In genomic region chr1:12001249-12001917, GRCh38 we compare ENCODE assay signal across 8 cellular contexts. TPM values are rescaled to one million over a fixed set of nuclear protein-coding genes. Genes with fewer than 3 reads are reported as not detected.
DNase-seq lines count a peak whose midpoint lies in the region; ATAC-seq, FAIRE-seq and TF ChIP-seq lines count a peak whose summit lies in the region.

No MANE protein-coding gene starts in this region.

- DNase-seq in activated gamma-delta T cell treated with anti-CD3 and anti-CD28 coated beads, Interleukin-2, amount 50 U/mL, for 16 hours (ENCODE audit: low read depth), result peak; percentile 16
- DNase-seq in activated gamma-delta T cell (lab: John Stamatoyannopoulos, UW) (no peak), Panc1 (ENCODE audit: low read depth, low spot score) (no peak), amniotic epithelial cell (ENCODE audit: low read depth) (peak; percentile 54), HepG2 (ENCODE audit: low spot score) (peak; percentile 27), type B pancreatic cell (ENCODE audit: extremely low spot score, unreplicated experiment) (no peak), H54 (ENCODE audit: insufficient read length, low spot score) (no peak)

- no peak; the same call in 1 of the 2 replicates for TF ChIP-seq CTCF in Panc1 (IDR thresholded peaks at IDR 0.05)
- TF ChIP-seq CTCF in HepG2 (CRISPR knock-in tag; IDR thresholded peaks at IDR 0.05), result peak; percentile 56
- peak; percentile 74 for TF ChIP-seq CTCF in type B pancreatic cell (conservative IDR thresholded peaks at IDR 0.05)

- BruUV-seq in Panc1 (replicated peaks; lab: Mats Ljungman, UMichigan) (no TSS peak), HepG2 (replicated peaks; lab: Mats Ljungman, UMichigan) (no TSS peak)

- TF ChIP-seq RAD21 in HepG2 (CRISPR knock-in tag; IDR thresholded peaks at IDR 0.05), result 0 out of 2 replicates have a peak, but pooled peaks have one; percentile 9

- in situ Hi-C loops in Panc1 (cut with HindIII; ENCODE audit: low pct_unique_long_range_greater_than_20kb, low sequenced_read_pairs) (no loop called here), HepG2 (cut with HindIII; ENCODE audit: extremely low pct_ligation_motif_present, low pct_unique_long_range_greater_than_20kb) (no loop called here)

- H3K4me2 ChIP-seq in HepG2 (ENCODE audit: low read depth, low read length), result no peak overlapping the region

- no peak for FAIRE-seq in HepG2 (lab: Jason Lieb, UNC)
- FAIRE-seq in H54 (lab: Jason Lieb, UNC), result no peak

- intact Hi-C loops in Panc1 (cut with micrococcal nuclease; ENCODE audit: unreplicated experiment), result no loop called here
- intact Hi-C loops in HepG2 (cut with micrococcal nuclease; ENCODE audit: unreplicated experiment), result no loop called here

- no peak overlapping the region for H3K4me3 Mint-ChIP-seq in type B pancreatic cell

- H3K9me3 ChIP-seq in Panc1 (ENCODE audit: control insufficient read depth, insufficient read depth, low read depth, low read length), result no peaks in the 10 kb centered on the region
- no peaks in the 10 kb centered on the region for H3K9me3 ChIP-seq in HepG2 (ENCODE audit: low read length)

- no peaks in the 10 kb centered on the region for H3K27me3 ChIP-seq in Panc1 (ENCODE audit: control insufficient read depth, insufficient read depth, low read length)
- H3K27me3 ChIP-seq in HepG2 (ENCODE audit: control insufficient read depth in 1 of 2, insufficient read depth in 2 of 2, low read length in 2 of 2), result no peaks in the 10 kb centered on the region

- no peak overlapping the region for H3K27ac Mint-ChIP-seq in type B pancreatic cell

- H3K27me3 Mint-ChIP-seq in type B pancreatic cell, result no peaks in the 10 kb centered on the region

- H3K4me3 ChIP-seq in Panc1 (ENCODE audit: low read depth in 2 of 2, low read length in 2 of 2) (no peak overlapping the region), HepG2 (replicated peaks in 1 of 3; ENCODE audit: insufficient read depth in 1 of 3, low read depth in 2 of 3, low read length in 3 of 3) (no peak overlapping the region)

- H3K36me3 ChIP-seq in Panc1 (ENCODE audit: control insufficient read depth, insufficient read depth, low read length), result peaks cover 23% of the 10 kb centered on the region
- peaks cover 45 to 77% of the 10 kb centered on the region in 2 experiments for H3K36me3 ChIP-seq in HepG2 (replicated peaks in 1 of 2; ENCODE audit: control insufficient read depth in 1 of 2, insufficient read depth in 2 of 2, low read length in 2 of 2)

- peak; percentile 10; the same call in 1 of the 2 replicates for ATAC-seq in Panc1
- ATAC-seq in HepG2, result peak; percentile 52; the same call in 2 of the 3 replicates
- ATAC-seq in HG02973 (IDR thresholded peaks at IDR 0.05; ENCODE audit: unreplicated experiment), result no peak

- CTCF ChIA-PET in Panc1 (lab: Charles Lee), result interaction anchor here (0.5 kb wide), 1 partner anchor 170 kb away, joined by 5 read pairs; no protein-coding TSS in a partner anchor
- CTCF ChIA-PET in HepG2 (lab: Yijun Ruan, JAX; ENCODE audit: low intra/inter-chr PET ratio, low total read pairs), result no interaction called here

- H3K27ac ChIP-seq in Panc1 (ENCODE audit: low read length), result peak overlapping the region; percentile 55; the same call in 1 of the 2 replicates
- no peak overlapping the region for H3K27ac ChIP-seq in HepG2 (ENCODE audit: extremely low read length, insufficient read depth, low read length)

- TF ChIP-seq POLR2A in HepG2 (IDR thresholded peaks at IDR 0.05; ENCODE audit: insufficient read depth in 1 of 2, low read depth in 2 of 2, low read length in 2 of 2) (no peak), H54 (IDR thresholded peaks at IDR 0.05; ENCODE audit: low read depth, low read length) (no peak)

- H4K20me1 ChIP-seq in HepG2 (ENCODE audit: insufficient read depth, low read length), result no peaks in the 10 kb centered on the region

- 0 out of 2 replicates have a peak, but pooled peaks cover 3% of the 10 kb centered on the region for H3K4me1 ChIP-seq in Panc1 (ENCODE audit: control insufficient read depth, insufficient read depth, low read length)
- H3K4me1 ChIP-seq in HepG2 (ENCODE audit: insufficient read depth, low read length), result no peaks in the 10 kb centered on the region

- H3K4me1 Mint-ChIP-seq in type B pancreatic cell (ENCODE audit: unreplicated experiment), result no peaks in the 10 kb centered on the region

- H3K9ac ChIP-seq in HepG2 (ENCODE audit: insufficient read depth, low read depth, low read length), result no peak overlapping the region

- no peaks in the 10 kb centered on the region for H3K79me2 ChIP-seq in HepG2 (ENCODE audit: insufficient read depth, low read length)

- H2AFZ ChIP-seq in HepG2 (ENCODE audit: low read length), result no peak overlapping the region

- no peaks in the 10 kb centered on the region for H3K9me3 Mint-ChIP-seq in type B pancreatic cell

- no peak for TF ChIP-seq EP300 in HepG2 (IDR thresholded peaks at IDR 0.05; ENCODE audit: low read depth in 2 of 2, low read length in 2 of 2)
- TF ChIP-seq EP300 in HepG2 (CRISPR knock-in tag; IDR thresholded peaks at IDR 0.05; ENCODE audit: borderline replicate concordance), result no peak

- POLR2A ChIA-PET in Panc1 (lab: Charles Lee), result interaction anchor here (0.6 kb wide), 1 partner anchor 42 kb away, joined by 6 read pairs; no protein-coding TSS in a partner anchor
- POLR2A ChIA-PET in HepG2 (lab: Yijun Ruan, JAX), result interaction anchor here (1.7 kb wide), 1 partner anchor 18 kb away, joined by 4 read pairs; the partner anchor contains the start of gene MIIP

- 74% methylated on average over 14 of the region's 14 CpGs for WGBS in HepG2 (ENCODE audit: low lambda C conversion rate)

- peaks cover 28% of the 10 kb centered on the region for H3K36me3 Mint-ChIP-seq in type B pancreatic cell

TF ChIP-seq in HepG2, 621 proteins besides CTCF, POLR2A, EP300 and RAD21 (continues in another document):
- no peak for TF ChIP-seq ATAD3A (CRISPR knock-in tag; IDR thresholded peaks at IDR 0.05)

RNA-seq across cellular contexts. Expression of gene MIIP, which starts 17.9 kb away (rescaled TPM):
- total RNA-seq in Panc1 (2021; ENCODE audit: unreplicated experiment), result 56.3 TPM
- polyA plus RNA-seq in Panc1 (2012; ENCODE audit: insufficient read length), result 65.4 TPM
- 23.6 and 35.2 TPM in 2 replicates for total RNA-seq in HepG2 (2016; rRNA removed; fragmentation: Illumina TruSeq; extraction: Trizol)
- 52.3 and 57.6 TPM in 2 replicates for total RNA-seq in HepG2 (2016; cell fraction: cytosol; rRNA removed; fragmentation: Illumina TruSeq; extraction: Trizol; ENCODE audit: low read depth)
- total RNA-seq in HepG2 (2016; cell fraction: insoluble cytoplasmic fraction; rRNA removed; fragmentation: Illumina TruSeq; extraction: Trizol), result 21.8 and 38.2 TPM in 2 replicates
- total RNA-seq in HepG2 (2016; cell fraction: membrane; rRNA removed; fragmentation: Illumina TruSeq; extraction: Trizol), result 42.3 and 49.9 TPM in 2 replicates
- total RNA-seq in HepG2 (2016; cell fraction: nucleus; rRNA removed; fragmentation: Illumina TruSeq; extraction: Trizol), result 27.2 and 31.9 TPM in 2 replicates
- 23.0 and 31.1 TPM in 2 replicates for polyA plus RNA-seq in HepG2 (2011; rRNA removed)
- 11.2 and 20.9 TPM in 2 replicates for polyA plus RNA-seq in HepG2 (2011; cell fraction: cytosol; rRNA removed)
- polyA plus RNA-seq in HepG2 (2011; cell fraction: nucleus; rRNA removed), result 166 and 217 TPM in 2 replicates
- polyA plus RNA-seq in HepG2 (2012), result 9.1 and 20.3 TPM in 2 replicates
- polyA plus RNA-seq in HepG2 (2016; cell fraction: cytosol; fragmentation: Illumina TruSeq; extraction: Trizol; ENCODE audit: low read depth), result 34.0 and 38.2 TPM in 2 replicates
- polyA plus RNA-seq in HepG2 (2016; cell fraction: insoluble cytoplasmic fraction; fragmentation: Illumina TruSeq; extraction: Trizol; ENCODE audit: low read depth), result 17.3 and 17.8 TPM in 2 replicates
- polyA plus RNA-seq in HepG2 (2016; cell fraction: membrane; fragmentation: Illumina TruSeq; extraction: Trizol; ENCODE audit: low read depth), result 27.7 and 34.3 TPM in 2 replicates
- polyA plus RNA-seq in HepG2 (2016; cell fraction: nucleus; fragmentation: Illumina TruSeq; extraction: Trizol; ENCODE audit: insufficient read depth, low read depth), result 63.8 and 70.7 TPM in 2 replicates
- 17.1 and 28.4 TPM in 2 replicates for polyA minus RNA-seq in HepG2 (2011; rRNA and poly(A)+ RNA removed; ENCODE audit: low replicate concordance)
- polyA minus RNA-seq in HepG2 (2011; cell fraction: cytosol; rRNA and poly(A)+ RNA removed), result 6.1 and 8.6 TPM in 2 replicates
- polyA minus RNA-seq in HepG2 (2011; cell fraction: nucleus; rRNA and poly(A)+ RNA removed), result 11.1 and 14.7 TPM in 2 replicates
- total RNA-seq in type B pancreatic cell (ENCODE audit: low replicate concordance), result 24.0 and 37.6 TPM in 2 replicates

RNA-seq across cellular contexts. Expression of gene MFN2, which starts 21.1 kb away (rescaled TPM):
- total RNA-seq in Panc1 (2021; ENCODE audit: unreplicated experiment) (104 TPM), HepG2 (2016; rRNA removed; fragmentation: Illumina TruSeq; extraction: Trizol) (60.9 and 76.3 TPM in 2 replicates), type B pancreatic cell (ENCODE audit: low replicate concordance) (71.4 and 72.3 TPM in 2 replicates)
- polyA plus RNA-seq in Panc1 (2012; ENCODE audit: insufficient read length), result 74.4 TPM
- 7.7 and 8.0 TPM in 2 replicates for total RNA-seq in HepG2 (2016; cell fraction: cytosol; rRNA removed; fragmentation: Illumina TruSeq; extraction: Trizol; ENCODE audit: low read depth)
- 61.5 and 70.2 TPM in 2 replicates for total RNA-seq in HepG2 (2016; cell fraction: insoluble cytoplasmic fraction; rRNA removed; fragmentation: Illumina TruSeq; extraction: Trizol)
- total RNA-seq in HepG2 (2016; cell fraction: membrane; rRNA removed; fragmentation: Illumina TruSeq; extraction: Trizol), result 31.8 and 32.8 TPM in 2 replicates
- 38.7 and 39.7 TPM in 2 replicates for total RNA-seq in HepG2 (2016; cell fraction: nucleus; rRNA removed; fragmentation: Illumina TruSeq; extraction: Trizol)
- polyA plus RNA-seq in HepG2 (2011; rRNA removed), result 38.7 and 41.0 TPM in 2 replicates
- polyA plus RNA-seq in HepG2 (2011; cell fraction: cytosol; rRNA removed), result 31.7 and 32.9 TPM in 2 replicates
- polyA plus RNA-seq in HepG2 (2011; cell fraction: nucleus; rRNA removed), result 49.1 and 52.9 TPM in 2 replicates
- 42.4 and 55.4 TPM in 2 replicates for polyA plus RNA-seq in HepG2 (2012)
- 4.0 and 4.2 TPM in 2 replicates for polyA plus RNA-seq in HepG2 (2016; cell fraction: cytosol; fragmentation: Illumina TruSeq; extraction: Trizol; ENCODE audit: low read depth)
- polyA plus RNA-seq in HepG2 (2016; cell fraction: insoluble cytoplasmic fraction; fragmentation: Illumina TruSeq; extraction: Trizol; ENCODE audit: low read depth), result 52.2 and 60.5 TPM in 2 replicates
- 14.0 and 14.3 TPM in 2 replicates for polyA plus RNA-seq in HepG2 (2016; cell fraction: membrane; fragmentation: Illumina TruSeq; extraction: Trizol; ENCODE audit: low read depth)
- polyA plus RNA-seq in HepG2 (2016; cell fraction: nucleus; fragmentation: Illumina TruSeq; extraction: Trizol; ENCODE audit: insufficient read depth, low read depth), result 45.1 and 48.2 TPM in 2 replicates
- 83.9 and 88.4 TPM in 2 replicates for polyA minus RNA-seq in HepG2 (2011; rRNA and poly(A)+ RNA removed; ENCODE audit: low replicate concordance)
- polyA minus RNA-seq in HepG2 (2011; cell fraction: cytosol; rRNA and poly(A)+ RNA removed), result 26.6 and 33.4 TPM in 2 replicates
- 22.5 and 40.8 TPM in 2 replicates for polyA minus RNA-seq in HepG2 (2011; cell fraction: nucleus; rRNA and poly(A)+ RNA removed)

Comparison
In these comparisons a context has a peak if more than half of its experiments do, and no peak if none do; other contexts are left out.
1. DNase-seq: peak in activated gamma-delta T cell treated with anti-CD3 and anti-CD28 coated beads, Interleukin-2, amount 50 U/mL, for 16 hours (single experiment), amniotic epithelial cell (single experiment) and HepG2 (single experiment); none in activated gamma-delta T cell (single experiment), Panc1 (single experiment), type B pancreatic cell (single experiment) and H54 (single experiment).